10 cellular contexts compared by ENCODE assay signal in the genomic region with DNA sequence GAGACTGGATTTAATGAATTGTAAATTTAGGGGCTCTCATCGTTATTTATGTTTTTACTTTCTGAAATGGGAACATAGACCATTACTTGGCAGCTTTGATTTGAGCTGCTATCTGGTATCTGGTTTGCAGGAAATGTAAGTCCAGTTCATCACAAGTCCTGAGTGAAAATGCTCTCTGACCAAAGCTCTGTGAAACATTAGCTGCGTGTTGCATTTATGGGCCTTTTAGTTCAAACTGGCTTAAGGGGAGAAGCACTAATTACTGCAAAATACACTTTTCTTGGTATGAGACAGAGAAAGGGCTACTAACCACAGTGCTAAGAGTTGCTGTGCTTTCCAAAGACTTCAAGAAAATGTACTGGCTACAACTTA. TPM values are rescaled to one million over a fixed set of nuclear protein-coding genes. Genes with fewer than 3 reads are reported as not detected.
A peak's percentile ranks its signal among the peaks of the same experiment; 100 is the strongest.
DNase-seq lines count a peak whose midpoint lies in the region; ATAC-seq and TF ChIP-seq lines count a peak whose summit lies in the region.
"Had no signal": no experiment of that assay in that cellular context is flagged by ENCODE, and none has a peak within 500 bp of the region (broad histone marks: within the 10 kb centered on the region; RNA-seq: fewer than 3 reads in every experiment).

No MANE protein-coding gene starts in this region.

- H3K36me3 Mint-ChIP-seq in GM23338 (ENCODE audit: low read depth), result no peaks in the 10 kb centered on the region

- no peak for ATAC-seq in GM23338

- DNase-seq in GM23338 (ENCODE audit: low spot score), result no peak
- no peak for DNase-seq in astrocyte of the spinal cord (ENCODE audit: low read depth, low spot score)
- DNase-seq in kidney tubule cell (ENCODE audit: low spot score), result peak; percentile 9
- DNase-seq in NOMO-1 treated with DMSO at 0.1 percent for 48 hours (lab: John Stamatoyannopoulos, UW; ENCODE audit: unreplicated experiment), result no peak
- DNase-seq in SW 1271 (lab: John Stamatoyannopoulos, UW), result no peak
- DNase-seq in OCI-LY7 (ENCODE audit: low spot score), result no peak
- no peak for DNase-seq in NOMO-1 treated with dmso at 0.1 percent for 144 hours (lab: John Stamatoyannopoulos, UW; ENCODE audit: unreplicated experiment)

- in situ Hi-C loops in astrocyte of the spinal cord (cut with HindIII; ENCODE audit: low sequenced_read_pairs), result no loop called here

- peaks cover 37% of the 10 kb centered on the region for H3K4me1 Mint-ChIP-seq in GM23338

- intact Hi-C loops in OCI-LY7 (cut with micrococcal nuclease; ENCODE audit: unreplicated experiment), result loop anchor here (10.0 kb wide), 1 partner anchor 335 kb away; no protein-coding TSS in a partner anchor

- peak overlapping the region; percentile 33; the same call in 1 of the 2 replicates for H3K27ac Mint-ChIP-seq in GM23338
- H3K27ac Mint-ChIP-seq: IgD-negative memory B cell had no signal

- no peaks in the 10 kb centered on the region for H3K9me3 Mint-ChIP-seq in GM23338
- H3K9me3 Mint-ChIP-seq: IgD-negative memory B cell had no signal

- H3K4me3 Mint-ChIP-seq in GM23338, result peak overlapping the region; percentile 79

- peak overlapping the region; percentile 95 for H2AFZ ChIP-seq in GM23338
- no peak overlapping the region for H2AFZ ChIP-seq in OCI-LY7 (ENCODE audit: low read length)

- no peaks in the 10 kb centered on the region for H3F3A ChIP-seq in GM23338 (replicated peaks; ENCODE audit: low read depth)

- no peaks in the 10 kb centered on the region for H3K9me3 ChIP-seq in OCI-LY7 (ENCODE audit: low read length)
- H3K9me3 ChIP-seq: neutrophil had no signal

- H3K27ac ChIP-seq in GM23338 (ENCODE audit: low read depth) (peak overlapping the region; percentile 3; the same call in 1 of the 2 replicates), skin epidermis (peak overlapping the region in 5 of 21 experiments; percentile 24 to 47 (median 28)), OCI-LY7 (ENCODE audit: low read depth, low read length, poor library complexity, severe bottlenecking) (no peak overlapping the region)
- H3K27ac ChIP-seq: neutrophil had no signal

- H3K79me2 ChIP-seq in GM23338 (replicated peaks; ENCODE audit: insufficient read depth), result no peaks in the 10 kb centered on the region
- no peaks in the 10 kb centered on the region for H3K79me2 ChIP-seq in OCI-LY7 (ENCODE audit: insufficient read depth, low read depth, low read length)

- POLR2A ChIA-PET in OCI-LY7 (lab: Charles Lee), result interaction anchor here (0.6 to 1.2 kb wide), 8 partner anchors 27 to 1828 kb away, joined by 3 to 4 read pairs (median 3); no protein-coding TSS in a partner anchor

- peaks cover 31% of the 10 kb centered on the region for H3K4me1 ChIP-seq in GM23338 (ENCODE audit: insufficient read depth)
- no peaks in the 10 kb centered on the region for H3K4me1 ChIP-seq in OCI-LY7 (ENCODE audit: insufficient read depth, low read length, poor library complexity, severe bottlenecking)

- CTCF ChIA-PET in OCI-LY7 (lab: Charles Lee; ENCODE audit: unreplicated experiment), result interaction anchor here (1.1 kb wide), 1 partner anchor 184 kb away, joined by 5 read pairs; no protein-coding TSS in a partner anchor

- H3K36me3 ChIP-seq in GM23338 (ENCODE audit: insufficient read depth) (no peaks in the 10 kb centered on the region), OCI-LY7 (ENCODE audit: insufficient read depth, low read length) (no peaks in the 10 kb centered on the region)
- H3K36me3 ChIP-seq: neutrophil had no signal

- H3K9me2 ChIP-seq in GM23338 (ENCODE audit: insufficient read depth), result no peaks in the 10 kb centered on the region
- H3K9me2 ChIP-seq in OCI-LY7 (ENCODE audit: insufficient read depth, low read length), result no peaks in the 10 kb centered on the region

- no TSS peak for BruUV-seq in OCI-LY7 (replicated peaks; lab: Mats Ljungman, UMichigan)

- H3K4me3 ChIP-seq in GM23338 (peak overlapping the region; percentile 46), astrocyte of the spinal cord (ENCODE audit: low read depth, low read length) (peak overlapping the region; percentile 65), skin epidermis (peak overlapping the region in 6 of 7 experiments; percentile 10 to 38 (median 17)), OCI-LY7 (ENCODE audit: low read depth, low read length, poor library complexity, severe bottlenecking) (no peak overlapping the region)

- peaks cover 2% of the 10 kb centered on the region for H3K27me3 Mint-ChIP-seq in GM23338 (ENCODE audit: insufficient read depth, low read depth, poor library complexity)

- H3K4me2 ChIP-seq in GM23338 (peak overlapping the region; percentile 73), OCI-LY7 (ENCODE audit: low read length) (no peak overlapping the region)

- TF ChIP-seq CTCF in GM23338 (conservative IDR thresholded peaks at IDR 0.05; ENCODE audit: low read depth in 2 of 2) (no peak), astrocyte of the spinal cord (IDR thresholded peaks at IDR 0.05; ENCODE audit: low read depth, low read length) (no peak), OCI-LY7 (conservative IDR thresholded peaks at IDR 0.05; ENCODE audit: low read length) (no peak)

- H4K20me1 ChIP-seq in GM23338 (replicated peaks; ENCODE audit: insufficient read depth), result no peaks in the 10 kb centered on the region
- no peaks in the 10 kb centered on the region for H4K20me1 ChIP-seq in OCI-LY7 (ENCODE audit: insufficient read depth, low read length)

- no peaks in the 10 kb centered on the region for H3K27me3 ChIP-seq in GM23338 (ENCODE audit: insufficient read depth)

TF ChIP-seq in GM23338, 12 proteins besides CTCF, POLR2A, EP300 and RAD21 (continues in another document):
- TF ChIP-seq ZNF331 (CRISPR knock-in tag; IDR thresholded peaks at IDR 0.05; ENCODE audit: low read depth) (no peak), POLR2AphosphoS5 (IDR thresholded peaks at IDR 0.05; ENCODE audit: low read depth) (no peak), ZNF114 (CRISPR knock-in tag; IDR thresholded peaks at IDR 0.05) (no peak), ETS1 (IDR thresholded peaks at IDR 0.05) (no peak)

RNA-seq across cellular contexts. Expression of gene CC2D2A, which starts 0.5 kb away (rescaled TPM):
- 9.4 and 15.8 TPM in 2 replicates for total RNA-seq in GM23338 (2014; rRNA removed; shearing (Covaris generic))
- 11.1 and 13.9 TPM in 2 replicates for polyA plus RNA-seq in GM23338 (2016; fragmentation: Nextera tagmentation; extraction: Ambion mirVana)
- not detected in 2 replicates for total RNA-seq in OCI-LY7 (2014; rRNA removed; shearing (Covaris generic))
- not detected in 2 replicates for total RNA-seq in OCI-LY7 (2022)
- polyA plus RNA-seq: IgD-negative memory B cell had no signal

RNA-seq across cellular contexts. Expression of gene C1QTNF7, which starts 42.3 kb away (rescaled TPM):
- not detected in 2 replicates for total RNA-seq in GM23338 (2014; rRNA removed; shearing (Covaris generic))
- polyA plus RNA-seq in GM23338 (2016; fragmentation: Nextera tagmentation; extraction: Ambion mirVana), result not detected in 2 replicates
- not detected in 2 replicates for total RNA-seq in OCI-LY7 (2014; rRNA removed; shearing (Covaris generic))
- total RNA-seq in OCI-LY7 (2022), result not detected in 2 replicates
- polyA plus RNA-seq: IgD-negative memory B cell had no signal
